Comparison of ENCODE assay signal across 27 cellular contexts in genomic region chr10:26090762-26091161, GRCh38.
"Had no signal": no experiment of that assay in that cellular context is flagged by ENCODE, and none has a peak within 500 bp of the region (broad histone marks: within the 10 kb centered on the region; RNA-seq: fewer than 3 reads in every experiment).

No MANE protein-coding gene starts in this region.

- H3K27ac Mint-ChIP-seq: effector memory CD8-positive, alpha-beta T cell; memory B cell; natural killer cell; stimulated activated memory B cell treated with anti-CD40 and anti-IgM and Interleukin-4, amounts not matched to agents 10 μg/mL and 1 μg/mL and 100 μg/mL, for 72 hours had no signal

- H3K4me3 Mint-ChIP-seq: effector memory CD8-positive, alpha-beta T cell; memory B cell; natural killer cell; neural crest cell; stimulated activated memory B cell treated with anti-CD40 and anti-IgM and Interleukin-4, amounts not matched to agents 10 μg/mL and 1 μg/mL and 100 μg/mL, for 72 hours had no signal

- H3K36me3 ChIP-seq: esophagus squamous epithelium, heart right ventricle, prostate gland, right atrium auricular region, tibial artery, upper lobe of left lung had no signal

- DNase-seq: dermis blood vessel endothelial cell; effector memory CD8-positive, alpha-beta T cell; erythroblast; esophagus squamous epithelium; foreskin melanocyte; glutamatergic neuron; heart right ventricle; hippocampal formation; kidney; natural killer cell; nucleus accumbens; stimulated activated CD4-positive, alpha-beta T cell treated with anti-CD3 and anti-CD28 coated beads, Interleukin-4, amount 100 ng/mL, for 4 hours; stimulated activated naive CD8-positive, alpha-beta T cell treated with anti-CD3 and anti-CD28 coated beads, Interleukin-15, Interleukin-2, amounts not matched to agents 100 U/mL and 50 U/mL, for 24 hours; substantia nigra; testis; tibial artery; upper lobe of left lung had no signal

- H3K27ac ChIP-seq: coronary artery, esophagus squamous epithelium, heart right ventricle, prostate gland, right atrium auricular region, testis, tibial artery, upper lobe of left lung had no signal

- H3K4me2 ChIP-seq: smooth muscle cell had no signal

- H3K36me3 Mint-ChIP-seq: memory B cell; natural killer cell; stimulated activated memory B cell treated with anti-CD40 and anti-IgM and Interleukin-4, amounts not matched to agents 10 μg/mL and 1 μg/mL and 100 μg/mL, for 72 hours had no signal

- H3K9me3 Mint-ChIP-seq: memory B cell; neural crest cell; stimulated activated memory B cell treated with anti-CD40 and anti-IgM and Interleukin-4, amounts not matched to agents 10 μg/mL and 1 μg/mL and 100 μg/mL, for 72 hours had no signal

- ATAC-seq: effector memory CD8-positive, alpha-beta T cell; heart right ventricle; left lobe of liver; natural killer cell; sciatic nerve; stimulated activated memory B cell treated with anti-CD40 and anti-IgM and Interleukin-4, amounts not matched to agents 10 μg/mL and 1 μg/mL and 100 μg/mL, for 72 hours; stimulated activated naive CD8-positive, alpha-beta T cell treated with anti-CD3 and anti-CD28 coated beads, Interleukin-15, Interleukin-2, amounts not matched to agents 100 U/mL and 50 U/mL, for 24 hours had no signal

- H3K9me3 ChIP-seq: esophagus squamous epithelium, heart right ventricle, prostate gland, right atrium auricular region, testis, tibial artery, upper lobe of left lung had no signal

- H3K4me1 Mint-ChIP-seq: memory B cell; natural killer cell; neural crest cell; stimulated activated memory B cell treated with anti-CD40 and anti-IgM and Interleukin-4, amounts not matched to agents 10 μg/mL and 1 μg/mL and 100 μg/mL, for 72 hours had no signal

- H3K4me3 ChIP-seq: coronary artery, esophagus squamous epithelium, heart right ventricle, lung, prostate gland, right atrium auricular region, smooth muscle cell, testis, tibial artery, upper lobe of left lung had no signal

- H3K27me3 ChIP-seq: esophagus squamous epithelium, heart right ventricle, right atrium auricular region, testis, tibial artery, upper lobe of left lung had no signal
